13 cellular contexts compared by ENCODE assay signal in genomic region chr17:28045304-28045703, GRCh38. TPM values are rescaled to one million over a fixed set of nuclear protein-coding genes. Genes with fewer than 3 reads are reported as not detected.
DNase-seq lines count a peak whose midpoint lies in the region; ATAC-seq, FAIRE-seq and TF ChIP-seq lines count a peak whose summit lies in the region.
"Had no signal": no experiment of that assay in that cellular context is flagged by ENCODE, and none has a peak within 500 bp of the region (broad histone marks: within the 10 kb centered on the region; RNA-seq: fewer than 3 reads in every experiment).

No MANE protein-coding gene starts in this region.

- H3F3A ChIP-seq in DOHH2 (ENCODE audit: control insufficient read depth, insufficient read depth), result peaks cover 32% of the 10 kb centered on the region
- peaks cover 4% of the 10 kb centered on the region; the same call in 1 of the 2 replicates for H3F3A ChIP-seq in Loucy (ENCODE audit: low read depth)

- H3K27ac ChIP-seq in DOHH2 (ENCODE audit: low read depth, low read length), result peak overlapping the region; percentile 73
- H3K27ac ChIP-seq: coronary artery had no signal

- peak overlapping the region; percentile 22 for H3K4me3 Mint-ChIP-seq in osteocyte (ENCODE audit: unreplicated experiment)

- no peaks in the 10 kb centered on the region for H3K27me3 ChIP-seq in DOHH2 (ENCODE audit: control insufficient read depth, low read length)
- H3K27me3 ChIP-seq in Loucy (ENCODE audit: insufficient read depth, low read length, poor library complexity, severe bottlenecking), result no peaks in the 10 kb centered on the region

- ATAC-seq in GM18909 (IDR thresholded peaks at IDR 0.05; ENCODE audit: poor library complexity, unreplicated experiment) (no peak), esophagus mucosa (no peak)

- TF ChIP-seq POLR2A in GM12891 (IDR thresholded peaks at IDR 0.05; ENCODE audit: low read depth, low read length), result no peak

- no peak overlapping the region for H3K27ac Mint-ChIP-seq in osteocyte (ENCODE audit: unreplicated experiment)
- H3K27ac Mint-ChIP-seq: activated naive CD8-positive, alpha-beta T cell treated with anti-CD3 and anti-CD28 coated beads, Interleukin-2, amount 10 ng/mL, durations not matched to agents 7 days and 5 days had no signal

- H3K9me3 ChIP-seq in DOHH2 (ENCODE audit: control insufficient read depth, insufficient read depth, low read length) (no peaks in the 10 kb centered on the region), Loucy (ENCODE audit: insufficient read depth, low read depth, low read length) (no peaks in the 10 kb centered on the region)

- H3K4me1 ChIP-seq in DOHH2 (ENCODE audit: control insufficient read depth, low read length) (peaks cover 81% of the 10 kb centered on the region), Loucy (ENCODE audit: insufficient read depth, low read length, poor library complexity, severe bottlenecking) (peaks cover 79% of the 10 kb centered on the region)

- no peak for DNase-seq in epithelial cell of proximal tubule (ENCODE audit: low read depth)
- no peak for DNase-seq in osteocyte (ENCODE audit: extremely low spot score, unreplicated experiment)
- no peak for DNase-seq in GM12891 (ENCODE audit: insufficient read length, low spot score)
- DNase-seq: activated naive CD8-positive, alpha-beta T cell treated with anti-CD3 and anti-CD28 coated beads, Interleukin-2, amount 10 ng/mL, durations not matched to agents 7 days and 5 days; foreskin melanocyte; H7; posterior cingulate gyrus; stimulated activated CD4-positive, alpha-beta T cell treated with anti-CD3 and anti-CD28 coated beads, Interleukin-4, amount 100 ng/mL, for 4 hours had no signal

- H3K36me3 ChIP-seq in DOHH2 (ENCODE audit: control insufficient read depth, low read length) (peaks cover 58% of the 10 kb centered on the region), Loucy (ENCODE audit: insufficient read depth, low read length) (no peaks in the 10 kb centered on the region)

- H3K79me2 ChIP-seq in DOHH2 (ENCODE audit: control insufficient read depth, low read length) (peaks cover 86% of the 10 kb centered on the region), Loucy (ENCODE audit: insufficient read depth, low read length) (peaks cover 85% of the 10 kb centered on the region)

- H4K20me1 ChIP-seq in DOHH2 (ENCODE audit: control insufficient read depth, insufficient read depth, low read depth, low read length), result no peaks in the 10 kb centered on the region; the same call in none of the 2 replicates
- peaks cover 62% of the 10 kb centered on the region for H4K20me1 ChIP-seq in Loucy (ENCODE audit: insufficient read depth, low read length, poor library complexity, severe bottlenecking)

- TF ChIP-seq CTCF in DOHH2 (IDR thresholded peaks at IDR 0.05; ENCODE audit: low read depth, low read length, poor library complexity, severe bottlenecking), result no peak
- TF ChIP-seq CTCF in Loucy (conservative IDR thresholded peaks at IDR 0.05; ENCODE audit: low read length), result no peak
- TF ChIP-seq CTCF in epithelial cell of proximal tubule (conservative IDR thresholded peaks at IDR 0.05; ENCODE audit: low read depth, low read length), result no peak
- no peak for TF ChIP-seq CTCF in osteocyte (IDR thresholded peaks at IDR 0.05)

- no peaks in the 10 kb centered on the region for H3K27me3 Mint-ChIP-seq in osteocyte (ENCODE audit: unreplicated experiment)
- H3K27me3 Mint-ChIP-seq: activated naive CD8-positive, alpha-beta T cell treated with anti-CD3 and anti-CD28 coated beads, Interleukin-2, amount 10 ng/mL, durations not matched to agents 7 days and 5 days had no signal

- H3K9me2 ChIP-seq in DOHH2 (replicated peaks; ENCODE audit: control insufficient read depth, low read length), result no peaks in the 10 kb centered on the region
- H3K9me2 ChIP-seq in Loucy (replicated peaks; ENCODE audit: low read depth, low read length), result no peaks in the 10 kb centered on the region

- H3K4me3 ChIP-seq in DOHH2 (ENCODE audit: low read length) (peak overlapping the region; percentile 70), Loucy (ENCODE audit: low read length, poor library complexity, severe bottlenecking) (peak overlapping the region; percentile 85), epithelial cell of proximal tubule (ENCODE audit: low read depth, low read length) (peak overlapping the region; percentile 88)

- peak overlapping the region; percentile 68 for H3K4me2 ChIP-seq in DOHH2 (ENCODE audit: low read length)
- H3K4me2 ChIP-seq in Loucy (ENCODE audit: low read depth, low read length, poor library complexity, severe bottlenecking), result peak overlapping the region; percentile 81

- H3K9ac ChIP-seq in Loucy (ENCODE audit: low read depth, low read length, poor library complexity, severe bottlenecking), result peak overlapping the region; percentile 60

- H3K36me3 Mint-ChIP-seq in osteocyte (ENCODE audit: unreplicated experiment), result peaks cover 3% of the 10 kb centered on the region

- no peaks in the 10 kb centered on the region for H3K9me3 Mint-ChIP-seq in osteocyte (ENCODE audit: unreplicated experiment)
- H3K9me3 Mint-ChIP-seq: activated naive CD8-positive, alpha-beta T cell treated with anti-CD3 and anti-CD28 coated beads, Interleukin-2, amount 10 ng/mL, durations not matched to agents 7 days and 5 days had no signal

- FAIRE-seq in GM12891 (lab: Jason Lieb, UNC), result no peak

- H2AFZ ChIP-seq in Loucy (ENCODE audit: low read length), result no peak overlapping the region

- peaks cover 66% of the 10 kb centered on the region for H3K4me1 Mint-ChIP-seq in osteocyte (ENCODE audit: unreplicated experiment)

TF ChIP-seq in GM12891, 5 proteins besides CTCF, POLR2A, EP300 and RAD21:
- TF ChIP-seq POU2F2 (IDR thresholded peaks at IDR 0.05; ENCODE audit: low read depth, low read length), result no peak
- TF ChIP-seq TAF1 (IDR thresholded peaks at IDR 0.05; ENCODE audit: low read depth, low read length), result no peak
- TF ChIP-seq PAX5 (IDR thresholded peaks at IDR 0.05; ENCODE audit: insufficient read depth, low read length, severe bottlenecking), result no peak
- TF ChIP-seq SPI1 (IDR thresholded peaks at IDR 0.05; ENCODE audit: low read depth, low read length), result no peak
- no peak for TF ChIP-seq POLR2AphosphoS5 (IDR thresholded peaks at IDR 0.05; ENCODE audit: low read depth, low read length)
TF ChIP-seq in GM12891: peak in this region for 0.

RNA-seq across cellular contexts. Expression of gene NLK, which starts 2.8 kb away (rescaled TPM):
- total RNA-seq in epithelial cell of proximal tubule (15.1 and 18.6 TPM in 2 replicates), osteocyte (16.4 and 17.5 TPM in 2 replicates), esophagus mucosa (6.7 TPM)
- polyA plus RNA-seq in GM12891 (2012; ENCODE audit: low read depth, missing spikeins), result 8.0 TPM
